In the genomic region with DNA sequence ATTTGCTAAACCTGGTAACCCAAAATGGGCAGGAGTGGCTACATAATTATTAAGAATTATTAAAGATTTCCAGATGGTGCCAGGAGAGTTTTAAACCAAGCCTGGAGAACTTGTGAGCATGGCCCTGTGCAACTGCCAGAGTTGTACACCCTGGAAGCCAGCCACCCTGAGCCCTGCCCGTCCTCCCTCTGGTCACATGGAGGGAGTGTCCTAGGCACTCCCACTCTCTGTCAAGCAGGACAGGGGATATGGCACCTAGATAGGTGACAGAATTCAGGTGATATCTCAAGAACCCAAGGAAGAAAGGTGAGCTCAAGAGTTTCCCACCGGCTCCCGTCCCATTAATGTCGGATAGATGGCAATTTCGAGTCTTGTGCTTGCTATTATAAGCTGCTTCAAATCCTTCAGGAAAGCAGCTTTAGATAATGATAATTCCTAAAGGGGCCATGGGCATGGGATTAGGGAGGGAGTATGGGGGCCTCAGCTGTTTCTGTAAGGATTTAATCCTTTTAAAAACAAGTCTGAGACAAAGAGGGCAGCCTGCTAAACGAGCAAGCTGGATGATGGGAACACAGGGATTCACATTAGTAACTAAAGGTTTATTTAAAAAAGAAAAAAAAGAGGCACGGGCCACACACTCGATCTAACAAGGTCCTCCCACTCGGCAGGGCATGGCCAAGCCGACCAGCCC, we compare ENCODE assay signal across 16 cellular contexts.
"Had no signal": no experiment of that assay in that cellular context is flagged by ENCODE, and none has a peak within 500 bp of the region (broad histone marks: within the 10 kb centered on the region; RNA-seq: fewer than 3 reads in every experiment).

No MANE protein-coding gene starts in this region.

- H3K27ac ChIP-seq: adrenal gland, gastroesophageal sphincter, left lung, psoas muscle, transverse colon had no signal

- H3K27me3 ChIP-seq: adrenal gland, transverse colon had no signal

- H3K9ac ChIP-seq: SK-N-SH had no signal

- ATAC-seq: activated CD8-positive, alpha-beta memory T cell treated with anti-CD3 and anti-CD28 coated beads, Interleukin-2, amount 10 ng/mL, durations not matched to agents 7 days and 5 days; gastroesophageal sphincter; left lung; natural killer cell treated with Interleukin-12 subunit alpha and Interleukin-12 subunit beta and Interleukin-15 and Interleukin-18, amount 100 ng/mL, for 72 hours; psoas muscle; stimulated activated memory B cell treated with anti-CD40 and anti-IgM and Interleukin-4, amounts not matched to agents 10 μg/mL and 1 μg/mL and 100 μg/mL, for 72 hours; T-cell had no signal

- H3K9me3 ChIP-seq: adrenal gland, gastroesophageal sphincter, left lung, psoas muscle, SK-N-SH, transverse colon had no signal

- H3K4me3 ChIP-seq: adrenal gland, gastroesophageal sphincter, left lung, psoas muscle, transverse colon had no signal

- DNase-seq: activated CD4-positive, alpha-beta memory T cell treated with anti-CD3 and anti-CD28 coated beads for 36 hours; activated CD8-positive, alpha-beta memory T cell treated with anti-CD3 and anti-CD28 coated beads, Interleukin-2, amount 10 ng/mL, durations not matched to agents 7 days and 5 days; activated T-cell treated with anti-CD3 and anti-CD28 coated beads, Interleukin-2, amount 50 U/mL, for 1 hour; adrenal gland; erythroblast; left lung; mesendoderm; psoas muscle; SK-N-SH; stimulated activated CD4-positive, alpha-beta T cell treated with anti-CD3 and anti-CD28 coated beads, Interleukin-2, amount 100 ng/mL, for 48 hours; T-cell; T1000; transverse colon had no signal

- H3K36me3 ChIP-seq: adrenal gland, gastroesophageal sphincter, left lung, transverse colon had no signal

- H3K4me1 ChIP-seq: adrenal gland, left lung, psoas muscle, transverse colon had no signal

- H3K4me2 ChIP-seq: SK-N-SH had no signal
